In genomic region chr16:1414532-1415265, GRCh38 we compare ENCODE assay signal across 8 cellular contexts. TPM values are rescaled to one million over a fixed set of nuclear protein-coding genes. Genes with fewer than 3 reads are reported as not detected.
DNase-seq lines count a peak whose midpoint lies in the region; ATAC-seq and TF ChIP-seq lines count a peak whose summit lies in the region.

UNKL (minus strand) TSS chr16:1414704; CDS start chr16:1414691, 13 bp downstream.

- no peaks in the 10 kb centered on the region for H3K9me3 Mint-ChIP-seq in activated naive CD4-positive, alpha-beta T cell treated with anti-CD3 and anti-CD28 coated beads, Interleukin-2, amount 10 ng/mL, durations not matched to agents 7 days and 5 days

- H3K27me3 ChIP-seq in SJSA1 (replicated peaks): no peaks in the 10 kb centered on the region
- no peaks in the 10 kb centered on the region for H3K27me3 ChIP-seq in osteoblast (ENCODE audit: insufficient read depth, low read length)

- DNase-seq in NCI-H2029 (lab: John Stamatoyannopoulos, UW) (peak; percentile 27), NCI-H2029 treated with DMSO at 0.1 percent for 48 hours (lab: John Stamatoyannopoulos, UW) (no peak), SJSA1 (ENCODE audit: low read depth in 1 of 2, low spot score in 2 of 2) (peak; percentile 18 to 79), glomerular visceral epithelial cell (ENCODE audit: extremely low spot score) (peak; percentile 77), osteoblast (ENCODE audit: insufficient read length, low spot score, missing footprints) (peak; percentile 99)
- DNase-seq in activated naive CD4-positive, alpha-beta T cell treated with anti-CD3 and anti-CD28 coated beads, Interleukin-2, amount 10 ng/mL, durations not matched to agents 7 days and 5 days: peak; percentile 90

- H3K4me1 ChIP-seq in SJSA1 (replicated peaks) (peaks cover 14% of the 10 kb centered on the region), osteoblast (ENCODE audit: insufficient read depth, low read length) (peaks cover 2% of the 10 kb centered on the region)

- peaks cover 17% of the 10 kb centered on the region for H3K79me2 ChIP-seq in osteoblast (ENCODE audit: insufficient read depth, low read length)

- peak within 1 kb of the TSS; percentile 83 for H3K4me2 ChIP-seq in osteoblast (ENCODE audit: insufficient read depth, low read length)

- peak within 1 kb of the TSS; percentile 94 for H3K27ac Mint-ChIP-seq in activated naive CD4-positive, alpha-beta T cell treated with anti-CD3 and anti-CD28 coated beads, Interleukin-2, amount 10 ng/mL, durations not matched to agents 7 days and 5 days

- H3K4me1 Mint-ChIP-seq in activated naive CD4-positive, alpha-beta T cell treated with anti-CD3 and anti-CD28 coated beads, Interleukin-2, amount 10 ng/mL, durations not matched to agents 7 days and 5 days: peaks cover 31% of the 10 kb centered on the region

- peak within 1 kb of the TSS; percentile 85 for H3K4me3 Mint-ChIP-seq in activated naive CD4-positive, alpha-beta T cell treated with anti-CD3 and anti-CD28 coated beads, Interleukin-2, amount 10 ng/mL, durations not matched to agents 7 days and 5 days

- no peaks in the 10 kb centered on the region for H3K27me3 Mint-ChIP-seq in activated naive CD4-positive, alpha-beta T cell treated with anti-CD3 and anti-CD28 coated beads, Interleukin-2, amount 10 ng/mL, durations not matched to agents 7 days and 5 days

- peak within 1 kb of the TSS; percentile 78 for H2AFZ ChIP-seq in osteoblast (ENCODE audit: low read length)

- H3K36me3 Mint-ChIP-seq in activated naive CD4-positive, alpha-beta T cell treated with anti-CD3 and anti-CD28 coated beads, Interleukin-2, amount 10 ng/mL, durations not matched to agents 7 days and 5 days: peaks cover 14% of the 10 kb centered on the region

- H3K36me3 ChIP-seq in SJSA1 (peaks cover 20% of the 10 kb centered on the region), osteoblast (ENCODE audit: insufficient read depth, low read length) (no peaks in the 10 kb centered on the region)

- CTCF ChIA-PET in activated naive CD4-positive, alpha-beta T cell treated with anti-CD3 and anti-CD28 coated beads, Interleukin-2, amount 10 ng/mL, durations not matched to agents 7 days and 5 days (lab: Charles Lee): interaction anchor here (1.1 kb wide), 1 partner anchor 46 kb away, joined by 3 read pairs; no protein-coding TSS in a partner anchor

- peaks cover 6% of the 10 kb centered on the region for H4K20me1 ChIP-seq in osteoblast (ENCODE audit: insufficient read depth, low read length)

- H3K9me3 ChIP-seq in SJSA1 (replicated peaks) (0 out of 2 replicates have a peak, but pooled peaks cover 3% of the 10 kb centered on the region), osteoblast (ENCODE audit: low read depth, low read length) (no peaks in the 10 kb centered on the region)

- TF ChIP-seq CTCF in osteoblast (IDR thresholded peaks at IDR 0.05; ENCODE audit: extremely low read depth, low read depth, low read length): no peak

- H3K27ac ChIP-seq in SJSA1 (no peak within 1 kb of the TSS), osteoblast (ENCODE audit: low read depth, low read length) (no peak within 1 kb of the TSS), temporal lobe (ENCODE audit: low read depth, low read length) (peak within 1 kb of the TSS; percentile 83)

- H3K4me3 ChIP-seq in SJSA1 (peak within 1 kb of the TSS; percentile 84), osteoblast (ENCODE audit: insufficient read depth, low read length) (peak within 1 kb of the TSS; percentile 82)

- peak; percentile 63 for ATAC-seq in HG03521 (IDR thresholded peaks at IDR 0.05; ENCODE audit: unreplicated experiment)

RNA-seq across cellular contexts. Expression of gene UNKL, which starts in this region (rescaled TPM):
- total RNA-seq in SJSA1 (2014; rRNA removed; shearing (Covaris generic)): 17.7 and 23.0 TPM in 2 replicates
- total RNA-seq in osteoblast: 10.1 and 12.7 TPM in 2 replicates
- 10.3 TPM for total RNA-seq in temporal lobe
